ENCODE assay signal across 23 cellular contexts in genomic region chr4:43766648-43767047, GRCh38.
DNase-seq lines count a peak whose midpoint lies in the region; ATAC-seq and TF ChIP-seq lines count a peak whose summit lies in the region.
"Had no signal": no experiment of that assay in that cellular context is flagged by ENCODE, and none has a peak within 500 bp of the region (broad histone marks: within the 10 kb centered on the region; RNA-seq: fewer than 3 reads in every experiment).

No MANE protein-coding gene starts in this region.

- no peaks in the 10 kb centered on the region for H3K9me3 ChIP-seq in esophagus squamous epithelium
- H3K9me3 ChIP-seq: MG63, SJCRH30, tibial artery had no signal

- intact Hi-C loops in activated B cell treated with CpG ODN at 0.5 μM for 24 hours (cut with micrococcal nuclease) = no loop called here
- intact Hi-C loops in esophagus squamous epithelium (cut with DNase I) = no loop called here

- no peaks in the 10 kb centered on the region for H3K27me3 ChIP-seq in esophagus squamous epithelium
- H3K27me3 ChIP-seq: MG63, SJCRH30, tibial artery had no signal

- peaks cover 27% of the 10 kb centered on the region for H3K4me1 Mint-ChIP-seq in activated B cell treated with CpG ODN at 0.5 μM for 24 hours
- H3K4me1 Mint-ChIP-seq: naive thymus-derived CD8-positive, alpha-beta T cell; T-helper 17 cell had no signal

- CTCF ChIA-PET in activated B cell treated with CpG ODN at 0.5 μM for 24 hours (lab: Charles Lee) = no interaction called here

- H3K9me3 Mint-ChIP-seq in activated B cell treated with CpG ODN at 0.5 μM for 24 hours = no peaks in the 10 kb centered on the region

- H3K4me3 ChIP-seq in esophagus squamous epithelium = no peak overlapping the region
- H3K4me3 ChIP-seq: MG63, SJCRH30, tibial artery had no signal

- no peaks in the 10 kb centered on the region for H3K36me3 ChIP-seq in esophagus squamous epithelium
- H3K36me3 ChIP-seq: MG63, SJCRH30, tibial artery, WERI-Rb-1 had no signal

- no peak for TF ChIP-seq POLR2A in esophagus squamous epithelium (IDR thresholded peaks at IDR 0.05)

- POLR2A ChIA-PET in activated B cell treated with CpG ODN at 0.5 μM for 24 hours (lab: Charles Lee) = no interaction called here

- peak overlapping the region; percentile 0 for H3K27ac Mint-ChIP-seq in activated B cell treated with CpG ODN at 0.5 μM for 24 hours
- H3K27ac Mint-ChIP-seq: naive thymus-derived CD8-positive, alpha-beta T cell; T-helper 17 cell had no signal

- TF ChIP-seq CTCF in activated B cell treated with CpG ODN at 0.5 μM for 24 hours (IDR thresholded peaks at IDR 0.05) (no peak), esophagus squamous epithelium (IDR thresholded peaks at IDR 0.05) (no peak)

- no peaks in the 10 kb centered on the region for H3K4me1 ChIP-seq in esophagus squamous epithelium
- H3K4me1 ChIP-seq: SJCRH30, tibial artery had no signal

- ATAC-seq in GM18499 (IDR thresholded peaks at IDR 0.05; ENCODE audit: insufficient read depth, unreplicated experiment) (peak; percentile 38), GM21390 (IDR thresholded peaks at IDR 0.05; ENCODE audit: unreplicated experiment) (peak; percentile 53), HG02885 (IDR thresholded peaks at IDR 0.05; ENCODE audit: poor library complexity, unreplicated experiment) (peak; percentile 47), activated B cell treated with CpG ODN at 0.5 μM for 24 hours (ENCODE audit: low read depth) (no peak), HG03469 (IDR thresholded peaks at IDR 0.05; ENCODE audit: unreplicated experiment) (no peak), HG03108 (IDR thresholded peaks at IDR 0.05; ENCODE audit: unreplicated experiment) (no peak)
- ATAC-seq: esophagus mucosa; naive thymus-derived CD8-positive, alpha-beta T cell; T-helper 17 cell had no signal

- H3K36me3 Mint-ChIP-seq in activated B cell treated with CpG ODN at 0.5 μM for 24 hours (ENCODE audit: low read depth) = no peaks in the 10 kb centered on the region
- H3K36me3 Mint-ChIP-seq: naive thymus-derived CD8-positive, alpha-beta T cell had no signal

- H3K27me3 Mint-ChIP-seq in activated B cell treated with CpG ODN at 0.5 μM for 24 hours = no peaks in the 10 kb centered on the region
- H3K27me3 Mint-ChIP-seq: naive thymus-derived CD8-positive, alpha-beta T cell; T-helper 17 cell had no signal

- no peak overlapping the region for H3K27ac ChIP-seq in esophagus squamous epithelium
- H3K27ac ChIP-seq: SJCRH30, tibial artery, WERI-Rb-1 had no signal

- no peak overlapping the region for H3K4me3 Mint-ChIP-seq in activated B cell treated with CpG ODN at 0.5 μM for 24 hours
- H3K4me3 Mint-ChIP-seq: naive thymus-derived CD8-positive, alpha-beta T cell; T-helper 17 cell had no signal

- DNase-seq in activated B cell treated with CpG ODN at 0.5 μM for 24 hours (no peak), islet precursor cell (no peak), esophagus squamous epithelium (lab: John Stamatoyannopoulos, UW) (no peak)
- DNase-seq: activated CD4-positive, alpha-beta T cell treated with anti-CD3 and anti-CD28 coated beads, Interleukin-2, amount 50 U/mL, for 4 hours; activated naive CD4-positive, alpha-beta T cell; central memory CD4-positive, alpha-beta T cell; effector CD4-positive, alpha-beta T cell; mesenchymal stem cell; MG63; naive thymus-derived CD8-positive, alpha-beta T cell; NCI-H1694 treated with DMSO at 0.1 percent for 48 hours; NCI-H345; SJCRH30; stimulated activated naive CD4-positive, alpha-beta T cell; T-helper 17 cell; tibial artery; WERI-Rb-1 had no signal

Comparison
In these comparisons a context has a peak if more than half of its experiments do, and no peak if none do; other contexts are left out.
1. ATAC-seq: peak in GM18499 (single experiment), GM21390 (single experiment) and HG02885 (single experiment); none in activated B cell treated with CpG ODN at 0.5 μM for 24 hours (single experiment), HG03469 (single experiment) and HG03108 (single experiment).